11 cellular contexts compared by ENCODE assay signal in genomic region chr16:24102120-24102740, GRCh38.
DNase-seq lines count a peak whose midpoint lies in the region; ATAC-seq and TF ChIP-seq lines count a peak whose summit lies in the region.
"Had no signal": no experiment of that assay in that cellular context is flagged by ENCODE, and none has a peak within 500 bp of the region (broad histone marks: within the 10 kb centered on the region; RNA-seq: fewer than 3 reads in every experiment).

No MANE protein-coding gene starts in this region.

- intact Hi-C loops in esophagus muscularis mucosa (cut with DNase I) (no loop called here), lower leg skin (cut with DNase I; ENCODE audit: low total_unique reads) (no loop called here)

- no peaks in the 10 kb centered on the region for H3K4me1 ChIP-seq in esophagus muscularis mucosa

- no peak overlapping the region for H3K27ac ChIP-seq in esophagus muscularis mucosa (replicated peaks in 1 of 4)
- H3K27ac ChIP-seq: RWPE1 had no signal

- TF ChIP-seq POLR2A in esophagus muscularis mucosa (IDR thresholded peaks at IDR 0.05; ENCODE audit: low read depth) (no peak), lower leg skin (IDR thresholded peaks at IDR 0.05) (no peak)

- no peak for TF ChIP-seq CTCF in esophagus muscularis mucosa (IDR thresholded peaks at IDR 0.05)
- TF ChIP-seq CTCF in lower leg skin (IDR thresholded peaks at IDR 0.05) = no peak

- DNase-seq in H7 = peak; percentile 33
- DNase-seq in NCI-H748 (lab: John Stamatoyannopoulos, UW; ENCODE audit: unreplicated experiment) = peak; percentile 78
- peak; percentile 75 for DNase-seq in esophagus muscularis mucosa (ENCODE audit: extremely low spot score)
- peak in 34 of 56 donors; percentile 4 to 62 (median 26) for DNase-seq in nucleus accumbens (lab: John Stamatoyannopoulos, UW)
- no peak for DNase-seq in lower leg skin (ENCODE audit: low spot score in 2 of 2)
- DNase-seq: CD4-positive, alpha-beta memory T cell; NCI-H510A had no signal

- no peaks in the 10 kb centered on the region for H3K9me3 ChIP-seq in esophagus muscularis mucosa

- 57% methylated on average over 4 of the region's 4 CpGs for WGBS in esophagus muscularis mucosa
- 48 to 50% methylated on average over 4 of the region's 4 CpGs for WGBS in lower leg skin, 2 donors

- no peak for TF ChIP-seq EP300 in esophagus muscularis mucosa (IDR thresholded peaks at IDR 0.05)

- ATAC-seq in HG02763 (IDR thresholded peaks at IDR 0.05; ENCODE audit: unreplicated experiment) (no peak), GM21737 (IDR thresholded peaks at IDR 0.05; ENCODE audit: unreplicated experiment) (no peak)
- ATAC-seq: sciatic nerve had no signal

- H3K27me3 ChIP-seq in H7 (ENCODE audit: control insufficient read depth, insufficient read depth, low read length) (no peaks in the 10 kb centered on the region), esophagus muscularis mucosa (no peaks in the 10 kb centered on the region)

- H3K4me3 ChIP-seq in H7 (ENCODE audit: insufficient read depth, low read depth, low read length) (no peak overlapping the region), esophagus muscularis mucosa (no peak overlapping the region), lower leg skin (ENCODE audit: low read depth, poor library complexity, severe bottlenecking) (no peak overlapping the region)

- H3K36me3 ChIP-seq in H7 (replicated peaks; ENCODE audit: control insufficient read depth, insufficient read depth, low read length) (no peaks in the 10 kb centered on the region), esophagus muscularis mucosa (no peaks in the 10 kb centered on the region)

Comparison
In these comparisons a context has a peak if more than half of its experiments do, and no peak if none do; other contexts are left out.
1. DNase-seq: peak in H7 (single experiment), NCI-H748 (single experiment), esophagus muscularis mucosa (single experiment) and nucleus accumbens (34 of 56); none in lower leg skin (0 of 2).